ENCODE assay signal across 1 cellular context in genomic region chr19:50337041-50337440, GRCh38. TPM values are rescaled to one million over a fixed set of nuclear protein-coding genes. Genes with fewer than 3 reads are reported as not detected.
"Had no signal": no experiment of that assay in that cellular context is flagged by ENCODE, and none has a peak within 500 bp of the region (broad histone marks: within the 10 kb centered on the region; RNA-seq: fewer than 3 reads in every experiment).

No MANE protein-coding gene starts in this region.

RNA-seq across cellular contexts. Expression of gene NAPSA, which starts 28.4 kb away (rescaled TPM):
- total RNA-seq: mononuclear cell had no signal
